27 cellular contexts compared by ENCODE assay signal in genomic region chr1:114091711-114092110, GRCh38.
"Had no signal": no experiment of that assay in that cellular context is flagged by ENCODE, and none has a peak within 500 bp of the region (broad histone marks: within the 10 kb centered on the region; RNA-seq: fewer than 3 reads in every experiment).

No MANE protein-coding gene starts in this region.

- ATAC-seq: pancreas; right cardiac atrium; sciatic nerve; stimulated activated naive B cell treated with anti-CD40 and anti-IgM and Interleukin-4, amounts not matched to agents 10 μg/mL and 1 μg/mL and 100 μg/mL, for 72 hours; stimulated activated naive CD8-positive, alpha-beta T cell treated with anti-CD3 and anti-CD28 coated beads, Interleukin-15, Interleukin-2, amounts not matched to agents 100 U/mL and 50 U/mL, for 24 hours had no signal

- H3K27ac Mint-ChIP-seq: mesothelial cell of epicardium; stimulated activated naive B cell treated with anti-CD40 and anti-IgM and Interleukin-4, amounts not matched to agents 10 μg/mL and 1 μg/mL and 100 μg/mL, for 72 hours had no signal

- H3K36me3 Mint-ChIP-seq: mesothelial cell of epicardium; naive B cell; stimulated activated naive B cell treated with anti-CD40 and anti-IgM and Interleukin-4, amounts not matched to agents 10 μg/mL and 1 μg/mL and 100 μg/mL, for 72 hours had no signal

- H3K27me3 ChIP-seq: neural progenitor cell, pancreas, stomach, testis, thyroid gland, transverse colon, upper lobe of left lung, vagina had no signal

- H3K27ac ChIP-seq: left ventricle myocardium inferior, neural progenitor cell, pancreas, prostate gland, skin epidermis, stomach, testis, thyroid gland, transverse colon, upper lobe of left lung, vagina had no signal

- H3K4me3 ChIP-seq: left ventricle myocardium inferior, lung, neural progenitor cell, pancreas, prostate gland, skin epidermis, stomach, testis, thyroid gland, transverse colon, upper lobe of left lung, vagina had no signal

- H3K4me1 ChIP-seq: left ventricle myocardium inferior, pancreas, testis, thyroid gland, upper lobe of left lung, vagina had no signal

- H3K9ac ChIP-seq: neural progenitor cell had no signal

- H3K4me2 ChIP-seq: neural progenitor cell had no signal

- DNase-seq: islet precursor cell; left ventricle myocardium inferior; mesendoderm; naive B cell; pancreas; posterior cingulate gyrus; retina; right cardiac atrium; stimulated activated CD4-positive, alpha-beta T cell treated with anti-CD3 and anti-CD28 coated beads, Interleukin-12 subunit alpha, Interleukin-12 subunit beta, amount 100 ng/mL, for 4 hours; stimulated activated CD4-positive, alpha-beta T cell treated with anti-CD3 and anti-CD28 coated beads, Interleukin-15, amount 100 ng/mL, for 24 hours; stimulated activated CD4-positive, alpha-beta T cell treated with anti-CD3 and anti-CD28 coated beads, Interleukin-2, amount 100 ng/mL, for 24 hours; stimulated activated CD4-positive, alpha-beta T cell treated with anti-CD3 and anti-CD28 coated beads, Interleukin-4, amount 100 ng/mL, for 1 hour; stimulated activated naive B cell treated with anti-CD40 and anti-IgM and Interleukin-4, amounts not matched to agents 10 μg/mL and 1 μg/mL and 100 μg/mL, for 72 hours; stimulated activated naive CD8-positive, alpha-beta T cell treated with anti-CD3 and anti-CD28 coated beads, Interleukin-15, Interleukin-2, amounts not matched to agents 100 U/mL and 50 U/mL, for 24 hours; stomach; testis; thyroid gland; transverse colon had no signal

- H3K36me3 ChIP-seq: left ventricle myocardium inferior, neural progenitor cell, pancreas, prostate gland, stomach, thyroid gland, transverse colon, upper lobe of left lung, vagina had no signal

- H3K4me1 Mint-ChIP-seq: naive B cell; stimulated activated naive B cell treated with anti-CD40 and anti-IgM and Interleukin-4, amounts not matched to agents 10 μg/mL and 1 μg/mL and 100 μg/mL, for 72 hours had no signal

- H2AFZ ChIP-seq: neural progenitor cell had no signal

- H3K4me3 Mint-ChIP-seq: mesothelial cell of epicardium; naive B cell; neural progenitor cell; stimulated activated naive B cell treated with anti-CD40 and anti-IgM and Interleukin-4, amounts not matched to agents 10 μg/mL and 1 μg/mL and 100 μg/mL, for 72 hours had no signal

- H3K9me3 Mint-ChIP-seq: mesothelial cell of epicardium; nephron; neural progenitor cell; stimulated activated naive B cell treated with anti-CD40 and anti-IgM and Interleukin-4, amounts not matched to agents 10 μg/mL and 1 μg/mL and 100 μg/mL, for 72 hours had no signal

- H3K9me3 ChIP-seq: left ventricle myocardium inferior, pancreas, prostate gland, stomach, testis, thyroid gland, transverse colon, upper lobe of left lung, vagina had no signal
